Comparison of ENCODE assay signal across 23 cellular contexts in the genomic region with DNA sequence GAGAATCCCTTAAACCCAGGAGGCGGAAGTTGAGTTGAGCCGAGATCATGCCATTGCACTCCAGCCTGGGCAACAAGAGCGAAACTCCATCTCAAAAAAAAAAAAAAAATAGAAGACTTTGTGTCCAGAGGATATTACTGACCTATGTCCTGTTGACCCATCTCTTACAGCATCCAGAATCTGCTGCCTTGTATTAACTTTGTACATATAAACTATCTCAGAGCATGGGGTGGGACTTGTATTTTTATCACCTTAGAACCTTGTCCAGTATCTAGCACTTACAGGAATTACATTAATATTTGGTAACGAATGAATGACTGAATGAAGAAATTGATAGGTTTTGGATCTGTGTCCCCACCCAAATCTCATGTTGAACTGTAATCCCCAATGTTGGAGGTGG.
"Had no signal": no experiment of that assay in that cellular context is flagged by ENCODE, and none has a peak within 500 bp of the region (broad histone marks: within the 10 kb centered on the region; RNA-seq: fewer than 3 reads in every experiment).

No MANE protein-coding gene starts in this region.

- ATAC-seq: esophagus mucosa; foreskin keratinocyte; mucosa of descending colon; stimulated activated naive CD8-positive, alpha-beta T cell treated with anti-CD3 and anti-CD28 coated beads, Interleukin-15, amount 100 ng/mL, for 72 hours had no signal

- H3K9me3 ChIP-seq: mucosa of descending colon, ovary, right lobe of liver, tibial artery had no signal

- H3K9me3 Mint-ChIP-seq: mesothelial cell of epicardium, naive B cell had no signal

- H3K4me1 Mint-ChIP-seq: mesothelial cell of epicardium, naive B cell had no signal

- H3K36me3 Mint-ChIP-seq: mesothelial cell of epicardium, naive B cell had no signal

- H3K4me3 ChIP-seq: dorsolateral prefrontal cortex, mucosa of descending colon, ovary, right lobe of liver, tibial artery had no signal

- H3K27me3 ChIP-seq: dorsolateral prefrontal cortex, foreskin keratinocyte, ovary, right lobe of liver, tibial artery had no signal

- H3K27ac Mint-ChIP-seq: endodermal cell; mesothelial cell of epicardium; naive B cell; stimulated activated naive CD8-positive, alpha-beta T cell treated with anti-CD3 and anti-CD28 coated beads, Interleukin-15, amount 100 ng/mL, for 72 hours had no signal

- H3K27ac ChIP-seq: dorsolateral prefrontal cortex, epithelial cell of prostate, foreskin keratinocyte, ovary, right lobe of liver, tibial artery had no signal

- H3K27me3 Mint-ChIP-seq: naive B cell; stimulated activated naive CD8-positive, alpha-beta T cell treated with anti-CD3 and anti-CD28 coated beads, Interleukin-15, amount 100 ng/mL, for 72 hours; type B pancreatic cell had no signal

- H3K4me1 ChIP-seq: foreskin keratinocyte had no signal

- H3K4me3 Mint-ChIP-seq: endodermal cell; mesothelial cell of epicardium; naive B cell; stimulated activated naive CD8-positive, alpha-beta T cell treated with anti-CD3 and anti-CD28 coated beads, Interleukin-15, amount 100 ng/mL, for 72 hours; type B pancreatic cell had no signal

- H3K36me3 ChIP-seq: ovary, right lobe of liver, tibial artery had no signal

- DNase-seq: central memory CD4-positive, alpha-beta T cell; dorsolateral prefrontal cortex; effector CD4-positive, alpha-beta T cell; endodermal cell; foreskin keratinocyte; glutamatergic neuron; hypothalamus; mesenchymal stem cell; mucosa of descending colon; naive B cell; occipital lobe; ovary; right lobe of liver; small intestine; stimulated activated CD4-positive, alpha-beta T cell treated with anti-CD3 and anti-CD28 coated beads, Interleukin-15, amount 100 ng/mL, for 24 hours; stimulated activated CD4-positive, alpha-beta T cell treated with anti-CD3 and anti-CD28 coated beads, Interleukin-2, amount 100 ng/mL, for 48 hours; stimulated activated naive CD4-positive, alpha-beta T cell; stimulated activated naive CD8-positive, alpha-beta T cell treated with anti-CD3 and anti-CD28 coated beads, Interleukin-15, amount 100 ng/mL, for 72 hours; tibial artery had no signal
